Comparison of ENCODE assay signal across 8 cellular contexts in genomic region chr12:108690799-108691153, GRCh38. TPM values are rescaled to one million over a fixed set of nuclear protein-coding genes. Genes with fewer than 3 reads are reported as not detected.
DNase-seq lines count a peak whose midpoint lies in the region; ATAC-seq and TF ChIP-seq lines count a peak whose summit lies in the region.

No MANE protein-coding gene starts in this region.

- 70% methylated on average over 2 of the region's 2 CpGs for WGBS in right lobe of liver (ENCODE audit: insufficient coverage, low coverage, low lambda C conversion rate, missing lambda C conversion rate)

- TF ChIP-seq CTCF in cardiac muscle cell (IDR thresholded peaks at IDR 0.05; ENCODE audit: low read depth, low read length) (no peak), right lobe of liver (IDR thresholded peaks at IDR 0.05) (no peak), type B pancreatic cell (conservative IDR thresholded peaks at IDR 0.05) (no peak)

- ATAC-seq in left ventricle myocardium superior (no peak), right lobe of liver (no peak), HG02981 (IDR thresholded peaks at IDR 0.05; ENCODE audit: unreplicated experiment) (no peak)

- H3K4me3 ChIP-seq in cardiac muscle cell (no peak overlapping the region), right lobe of liver (no peak overlapping the region)

- peak overlapping the region; percentile 97 for H3K27ac Mint-ChIP-seq in activated naive CD8-positive, alpha-beta T cell treated with anti-CD3 and anti-CD28 coated beads for 36 hours
- peak overlapping the region; percentile 98 for H3K27ac Mint-ChIP-seq in type B pancreatic cell

- H3K9me3 ChIP-seq in cardiac muscle cell (ENCODE audit: low read depth) (no peaks in the 10 kb centered on the region), right lobe of liver (no peaks in the 10 kb centered on the region)

- no peaks in the 10 kb centered on the region for H3K27me3 ChIP-seq in cardiac muscle cell
- no peaks in the 10 kb centered on the region for H3K27me3 ChIP-seq in right lobe of liver

- TF ChIP-seq POLR2A in right lobe of liver (IDR thresholded peaks at IDR 0.05): no peak

- H3K36me3 Mint-ChIP-seq in activated naive CD8-positive, alpha-beta T cell treated with anti-CD3 and anti-CD28 coated beads for 36 hours: peaks cover 14% of the 10 kb centered on the region
- H3K36me3 Mint-ChIP-seq in type B pancreatic cell: peaks cover 9% of the 10 kb centered on the region

- DNase-seq in cardiac muscle cell (ENCODE audit: low read depth in 1 of 2, low spot score in 1 of 2): no peak
- DNase-seq in left ventricle myocardium superior: no peak
- no peak for DNase-seq in activated naive CD8-positive, alpha-beta T cell treated with anti-CD3 and anti-CD28 coated beads for 36 hours
- DNase-seq in right lobe of liver: no peak
- DNase-seq in type B pancreatic cell (ENCODE audit: extremely low spot score, unreplicated experiment): no peak
- no peak for DNase-seq in stimulated activated naive CD4-positive, alpha-beta T cell treated with Interleukin-2 at 50 U/mL for 16 hours (lab: John Stamatoyannopoulos, UW)
- no peak for DNase-seq in NCI-H510A (lab: John Stamatoyannopoulos, UW)

- peaks cover 5% of the 10 kb centered on the region for H3K9me3 Mint-ChIP-seq in activated naive CD8-positive, alpha-beta T cell treated with anti-CD3 and anti-CD28 coated beads for 36 hours
- H3K9me3 Mint-ChIP-seq in type B pancreatic cell: no peaks in the 10 kb centered on the region

- H3K4me3 Mint-ChIP-seq in activated naive CD8-positive, alpha-beta T cell treated with anti-CD3 and anti-CD28 coated beads for 36 hours: peak overlapping the region; percentile 73
- H3K4me3 Mint-ChIP-seq in type B pancreatic cell: peak overlapping the region; percentile 78

- H3K4me1 Mint-ChIP-seq in activated naive CD8-positive, alpha-beta T cell treated with anti-CD3 and anti-CD28 coated beads for 36 hours: peaks cover 67% of the 10 kb centered on the region
- H3K4me1 Mint-ChIP-seq in type B pancreatic cell (ENCODE audit: unreplicated experiment): peaks cover 56% of the 10 kb centered on the region

- H3K36me3 ChIP-seq in cardiac muscle cell (no peaks in the 10 kb centered on the region), right lobe of liver (no peaks in the 10 kb centered on the region)

- intact Hi-C loops in left ventricle myocardium superior (cut with micrococcal nuclease) (loop anchor here (5.0 kb wide), 1 partner anchor 37 kb away; no protein-coding TSS in a partner anchor), right lobe of liver (cut with DNase I) (no loop called here)

- no peaks in the 10 kb centered on the region for H3K27me3 Mint-ChIP-seq in activated naive CD8-positive, alpha-beta T cell treated with anti-CD3 and anti-CD28 coated beads for 36 hours
- no peaks in the 10 kb centered on the region for H3K27me3 Mint-ChIP-seq in type B pancreatic cell

- peak overlapping the region; percentile 100 for H3K27ac ChIP-seq in cardiac muscle cell
- H3K27ac ChIP-seq in right lobe of liver: peak overlapping the region; percentile 76 to 82 (median 78)

- H3K4me1 ChIP-seq in cardiac muscle cell (ENCODE audit: low read depth) (peaks cover 59% of the 10 kb centered on the region), right lobe of liver (peaks cover 0 to 15% (median 5%) of the 10 kb centered on the region in 4 donors)

RNA-seq across cellular contexts. Expression of gene CORO1C, which starts 40.5 kb away (rescaled TPM):
- 48.0 and 65.4 TPM in 2 replicates for total RNA-seq in cardiac muscle cell
- 67.5 and 72.5 TPM in 2 replicates for polyA plus RNA-seq in cardiac muscle cell
- 68.0 TPM for total RNA-seq in left ventricle myocardium superior
- 10 to 100 TPM; 87.4 to 90.6 TPM for total RNA-seq in activated naive CD8-positive, alpha-beta T cell treated with anti-CD3 and anti-CD28 coated beads for 36 hours
- total RNA-seq in right lobe of liver: 100 to 1,000 TPM in 1 of 6 experiments, 10 to 100 TPM in 5; 36.6 to 100 (median 57.5) TPM
- total RNA-seq in type B pancreatic cell (ENCODE audit: low replicate concordance): 87.9 and 103 TPM in 2 replicates

RNA-seq across cellular contexts. Expression of gene SELPLG, which starts 57.1 kb away (rescaled TPM):
- total RNA-seq in cardiac muscle cell: 1.4 and 2.9 TPM in 2 replicates
- 2.7 and 3.5 TPM in 2 replicates for polyA plus RNA-seq in cardiac muscle cell
- total RNA-seq in left ventricle myocardium superior: 4.1 TPM
- total RNA-seq in activated naive CD8-positive, alpha-beta T cell treated with anti-CD3 and anti-CD28 coated beads for 36 hours: 10 to 100 TPM; 22.2 to 23.0 TPM
- 1 to 10 TPM; 1.5 to 6.0 (median 3.1) TPM for total RNA-seq in right lobe of liver
- total RNA-seq in type B pancreatic cell (ENCODE audit: low replicate concordance): 0.31 and 0.48 TPM in 2 replicates
